In the genomic region with DNA sequence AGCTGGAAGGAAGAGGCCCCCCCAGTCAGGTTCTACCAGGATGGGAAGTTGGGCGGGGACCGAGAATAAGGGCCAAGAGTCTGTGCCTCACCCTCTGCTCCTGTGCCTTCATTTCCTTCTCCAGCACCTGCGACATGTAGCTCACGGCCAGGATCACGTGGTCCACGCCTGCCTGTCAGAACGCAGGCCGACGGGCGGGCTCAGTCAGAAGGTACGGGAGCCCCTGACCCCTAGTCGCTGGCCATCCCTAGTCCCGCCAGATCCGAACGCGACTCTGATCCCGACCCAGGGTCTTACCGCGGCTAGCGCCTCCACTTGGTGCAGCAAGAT, we compare ENCODE assay signal across 8 cellular contexts. TPM values are rescaled to one million over a fixed set of nuclear protein-coding genes. Genes with fewer than 3 reads are reported as not detected.
DNase-seq lines count a peak whose midpoint lies in the region; ATAC-seq and TF ChIP-seq lines count a peak whose summit lies in the region.

No MANE protein-coding gene starts in this region.

- peak in 2 of 3 donors; percentile 77 to 83 for TF ChIP-seq POLR2A in body of pancreas (IDR thresholded peaks at IDR 0.05)

- no peak for TF ChIP-seq CTCF in body of pancreas (IDR thresholded peaks at IDR 0.05)

- H3K9me3 ChIP-seq in body of pancreas (no peaks in the 10 kb centered on the region), iPS-20b (ENCODE audit: insufficient read depth, low read depth, low read length) (no peaks in the 10 kb centered on the region)

- 0 to 1% methylated on average over 16 to 20 of the region's 20 CpGs for WGBS in body of pancreas, 2 donors

- H3K27ac ChIP-seq in body of pancreas (peak overlapping the region; percentile 88 to 99 (median 98)), iPS-20b (ENCODE audit: low read length) (no peak overlapping the region), skin epidermis (peak overlapping the region; percentile 65 to 98 (median 94))

- ATAC-seq in body of pancreas (peak; percentile 57), HG02973 (IDR thresholded peaks at IDR 0.05; ENCODE audit: unreplicated experiment) (no peak)

- peak; percentile 67 for DNase-seq in COLO668 (lab: John Stamatoyannopoulos, UW; ENCODE audit: unreplicated experiment)
- DNase-seq in HK-2 (ENCODE audit: unreplicated experiment): peak; percentile 51
- DNase-seq in T follicular helper cell (ENCODE audit: low read depth): peak; percentile 56
- peak; percentile 84 to 89 (median 86) for DNase-seq in body of pancreas
- DNase-seq in OCI-M2 (lab: John Stamatoyannopoulos, UW; ENCODE audit: unreplicated experiment): no peak

- intact Hi-C loops in body of pancreas (cut with DNase I): no loop called here

- H3K4me3 ChIP-seq in body of pancreas (peak overlapping the region; percentile 80 to 91), iPS-20b (ENCODE audit: low read length) (peak overlapping the region; percentile 99), skin epidermis (peak overlapping the region; percentile 77 to 99 (median 90))

- peak overlapping the region; percentile 95 for H3K9ac ChIP-seq in iPS-20b (ENCODE audit: low read depth, low read length)

- H3K27me3 ChIP-seq in body of pancreas: no peaks in the 10 kb centered on the region
- H3K27me3 ChIP-seq in iPS-20b (ENCODE audit: insufficient read depth, low read length): no peaks in the 10 kb centered on the region

- H3K4me1 ChIP-seq in body of pancreas (peaks cover 68% of the 10 kb centered on the region), iPS-20b (ENCODE audit: insufficient read depth, low read length) (peaks cover 6% of the 10 kb centered on the region; the same call in 1 of the 2 replicates)

- H3K36me3 ChIP-seq in body of pancreas (replicated peaks in 1 of 2; ENCODE audit: insufficient read depth in 1 of 2, low read depth in 2 of 2): peaks cover 0 to 8% of the 10 kb centered on the region in 2 donors
- peaks cover 52% of the 10 kb centered on the region for H3K36me3 ChIP-seq in iPS-20b (ENCODE audit: insufficient read depth, low read depth, low read length)

RNA-seq across cellular contexts. Expression of a gene that starts 0.5 kb away (rescaled TPM):
- 10 to 100 TPM; 36.3 to 43.8 TPM for total RNA-seq in body of pancreas

RNA-seq across cellular contexts. Expression of a gene that starts 3.8 kb away (rescaled TPM):
- 1 to 10 TPM; 2.0 to 2.1 TPM for total RNA-seq in body of pancreas

RNA-seq across cellular contexts. Expression of a gene that starts 33.9 kb away (rescaled TPM):
- total RNA-seq in body of pancreas: 10 to 100 TPM; 18.4 to 28.7 TPM

RNA-seq across cellular contexts. Expression of a gene that starts 34.0 kb away (rescaled TPM):
- 10 to 100 TPM; 16.9 to 80.4 TPM for total RNA-seq in body of pancreas

RNA-seq across cellular contexts. Expression of a gene that starts 49.1 kb away (rescaled TPM):
- total RNA-seq in body of pancreas: 10 to 100 TPM; 58.7 to 67.7 TPM
